ENCODE assay signal across 1 cellular context in genomic region chrX:18620349-18620748, GRCh38.
TF ChIP-seq lines count a peak whose summit lies in the region.

No MANE protein-coding gene starts in this region.

TF ChIP-seq in A549, 52 proteins besides CTCF, POLR2A, EP300 and RAD21 (continued from another document):
- TF ChIP-seq, protein P1, sequence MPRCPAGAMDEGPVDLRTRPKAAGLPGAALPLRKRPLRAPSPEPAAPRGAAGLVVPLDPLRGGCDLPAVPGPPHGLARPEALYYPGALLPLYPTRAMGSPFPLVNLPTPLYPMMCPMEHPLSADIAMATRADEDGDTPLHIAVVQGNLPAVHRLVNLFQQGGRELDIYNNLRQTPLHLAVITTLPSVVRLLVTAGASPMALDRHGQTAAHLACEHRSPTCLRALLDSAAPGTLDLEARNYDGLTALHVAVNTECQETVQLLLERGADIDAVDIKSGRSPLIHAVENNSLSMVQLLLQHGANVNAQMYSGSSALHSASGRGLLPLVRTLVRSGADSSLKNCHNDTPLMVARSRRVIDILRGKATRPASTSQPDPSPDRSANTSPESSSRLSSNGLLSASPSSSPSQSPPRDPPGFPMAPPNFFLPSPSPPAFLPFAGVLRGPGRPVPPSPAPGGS (IDR thresholded peaks at IDR 0.05), result no peak
- TF ChIP-seq TP53 (CRISPR knock-in tag; IDR thresholded peaks at IDR 0.05) (no peak), ZSCAN20 (CRISPR knock-in tag; IDR thresholded peaks at IDR 0.05) (no peak), JUN (IDR thresholded peaks at IDR 0.05) (no peak), ZFP36 (IDR thresholded peaks at IDR 0.05; ENCODE audit: borderline replicate concordance, partially characterized antibody) (no peak)
